Comparison of ENCODE assay signal across 9 cellular contexts in the genomic region with DNA sequence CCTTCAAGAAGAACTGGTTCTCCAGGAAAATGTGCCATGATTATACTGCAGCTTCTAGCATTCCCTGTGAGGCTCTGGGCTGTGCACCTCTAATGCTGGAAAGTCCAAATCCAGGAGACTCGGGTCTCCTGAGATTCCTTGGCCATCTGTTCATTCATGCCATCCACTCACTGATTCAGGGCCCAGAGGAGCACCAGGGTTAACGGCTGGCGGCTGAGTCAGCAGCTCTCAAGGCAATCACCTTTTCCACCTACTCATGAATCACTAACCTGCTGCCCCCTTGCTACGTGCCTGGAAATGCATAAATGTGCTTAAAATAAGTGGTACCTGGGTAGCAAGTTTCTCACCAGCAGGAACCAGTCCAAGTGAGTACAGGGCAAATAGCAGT.
A peak's percentile ranks its signal among the peaks of the same experiment; 100 is the strongest.
DNase-seq lines count a peak whose midpoint lies in the region; ATAC-seq lines count a peak whose summit lies in the region.
"Had no signal": no experiment of that assay in that cellular context is flagged by ENCODE, and none has a peak within 500 bp of the region (broad histone marks: within the 10 kb centered on the region; RNA-seq: fewer than 3 reads in every experiment).

No MANE protein-coding gene starts in this region.

- no peaks in the 10 kb centered on the region for H3K36me3 ChIP-seq in adipocyte (ENCODE audit: control insufficient read depth, insufficient read depth, low read length, severe bottlenecking)

- no peak for ATAC-seq in HG02852 (IDR thresholded peaks at IDR 0.05; ENCODE audit: unreplicated experiment)
- no peak for ATAC-seq in sciatic nerve

- H3K4me1 ChIP-seq in adipocyte (ENCODE audit: control insufficient read depth, insufficient read depth, low read length): peaks cover 48% of the 10 kb centered on the region

- H3K9ac ChIP-seq in adipocyte (ENCODE audit: low read length): peak overlapping the region; percentile 16

- peak; percentile 5 for DNase-seq in COLO668 (lab: John Stamatoyannopoulos, UW; ENCODE audit: unreplicated experiment)
- DNase-seq in LHCN-M2 (ENCODE audit: low read depth): peak; percentile 84
- DNase-seq in adipocyte (ENCODE audit: low read depth): peak; percentile 44
- peak; percentile 98 for DNase-seq in kidney tubule cell (ENCODE audit: low spot score)
- no peak for DNase-seq in ecto neural progenitor cell (ENCODE audit: low spot score)
- DNase-seq in sciatic nerve (ENCODE audit: low spot score): no peak
- no peak for DNase-seq in NCI-H1105 treated with DMSO at 0.1 percent for 48 hours (lab: John Stamatoyannopoulos, UW)
- DNase-seq: activated naive CD4-positive, alpha-beta T cell treated with anti-CD3 and anti-CD28 coated beads, Interleukin-2, amount 10 ng/mL, durations not matched to agents 7 days and 5 days had no signal

- H3K4me3 ChIP-seq in adipocyte (ENCODE audit: low read length): peak overlapping the region; percentile 20

- H3K9me3 ChIP-seq in adipocyte (ENCODE audit: control insufficient read depth, low read length): no peaks in the 10 kb centered on the region

- no peaks in the 10 kb centered on the region for H3K27me3 ChIP-seq in adipocyte (replicated peaks; ENCODE audit: control insufficient read depth, insufficient read depth, low read length)

- intact Hi-C loops in sciatic nerve (cut with DNase I): no loop called here

Comparison
In these comparisons a context has a peak if more than half of its experiments do, and no peak if none do; other contexts are left out.
1. DNase-seq: peak in COLO668 (single experiment), LHCN-M2 (single experiment), adipocyte (single experiment) and kidney tubule cell (single experiment); none in ecto neural progenitor cell (single experiment), sciatic nerve (single experiment) and NCI-H1105 treated with DMSO at 0.1 percent for 48 hours (single experiment).